In genomic region chr1:221565718-221566117, GRCh38 we compare ENCODE assay signal across 35 cellular contexts.
A peak's percentile ranks its signal among the peaks of the same experiment; 100 is the strongest.
DNase-seq lines count a peak whose midpoint lies in the region; ATAC-seq and TF ChIP-seq lines count a peak whose summit lies in the region.
"Had no signal": no experiment of that assay in that cellular context is flagged by ENCODE, and none has a peak within 500 bp of the region (broad histone marks: within the 10 kb centered on the region; RNA-seq: fewer than 3 reads in every experiment).

No MANE protein-coding gene starts in this region.

- H3K4me1 ChIP-seq in right cardiac atrium (ENCODE audit: control insufficient read depth, insufficient read depth, low read length) = peaks cover 2% of the 10 kb centered on the region

- TF ChIP-seq CTCF in SU-DHL-6 (IDR thresholded peaks at IDR 0.05; ENCODE audit: insufficient read depth, low read length, poor library complexity, severe bottlenecking) = no peak

- ATAC-seq in GM18867 (IDR thresholded peaks at IDR 0.05; ENCODE audit: unreplicated experiment) (peak; percentile 50), HG03432 (IDR thresholded peaks at IDR 0.05; ENCODE audit: unreplicated experiment) (peak; percentile 53), right cardiac atrium (peak; percentile 78 to 80), GM21526 (IDR thresholded peaks at IDR 0.05; ENCODE audit: low FRiP score, unreplicated experiment) (no peak), HG02623 (IDR thresholded peaks at IDR 0.05; ENCODE audit: unreplicated experiment) (no peak)
- ATAC-seq: activated CD4-positive, alpha-beta T cell treated with anti-CD3 and anti-CD28 coated beads for 36 hours; activated CD8-positive, alpha-beta T cell treated with anti-CD3 and anti-CD28 coated beads, Interleukin-2, amount 10 ng/mL, durations not matched to agents 7 days and 5 days; body of pancreas; esophagus mucosa; K562; lower lobe of right lung; naive thymus-derived CD8-positive, alpha-beta T cell; stimulated activated naive CD8-positive, alpha-beta T cell treated with anti-CD3 and anti-CD28 coated beads, Interleukin-15, Interleukin-2, amounts not matched to agents 100 U/mL and 50 U/mL, for 24 hours had no signal

- 51% methylated on average over 5 of the region's 5 CpGs for WGBS in right cardiac atrium

- H3K36me3 ChIP-seq in SU-DHL-6 (ENCODE audit: low read length) = no peaks in the 10 kb centered on the region
- H3K36me3 ChIP-seq: adrenal gland; BLaER1 treated with 17β-estradiol and CSF1 and Interleukin-3, amounts not matched to agents 10 nM and 100 nM; lower lobe of right lung had no signal

- H3K79me2 ChIP-seq in SU-DHL-6 (ENCODE audit: insufficient read depth, low read length) = no peaks in the 10 kb centered on the region

- no peak overlapping the region for H3K9ac ChIP-seq in SU-DHL-6 (ENCODE audit: low read length)
- H3K9ac ChIP-seq: BLaER1 treated with 17β-estradiol and CSF1 and Interleukin-3, amounts not matched to agents 10 nM and 100 nM; SK-N-SH had no signal

- peak overlapping the region; percentile 53 for H2AFZ ChIP-seq in SU-DHL-6 (ENCODE audit: low read depth, low read length, severe bottlenecking)

- H3K27me3 ChIP-seq in SU-DHL-6 (ENCODE audit: low read length) (no peaks in the 10 kb centered on the region), right cardiac atrium (ENCODE audit: control insufficient read depth, insufficient read depth) (no peaks in the 10 kb centered on the region)
- H3K27me3 ChIP-seq: adrenal gland; BLaER1 treated with 17β-estradiol and CSF1 and Interleukin-3, amounts not matched to agents 10 nM and 100 nM; body of pancreas had no signal

- H3K9me3 ChIP-seq in SU-DHL-6 (ENCODE audit: insufficient read depth, low read length) = no peaks in the 10 kb centered on the region
- no peaks in the 10 kb centered on the region for H3K9me3 ChIP-seq in right cardiac atrium (ENCODE audit: control insufficient read depth, low read length)
- H3K9me3 ChIP-seq: adrenal gland, body of pancreas, lower lobe of right lung, SK-N-SH had no signal

- H3K27ac ChIP-seq in SU-DHL-6 (ENCODE audit: low read depth, low read length) (no peak overlapping the region), right cardiac atrium (ENCODE audit: low read length) (peak overlapping the region; percentile 25)
- H3K27ac ChIP-seq: adrenal gland; BLaER1 treated with 17β-estradiol and CSF1 and Interleukin-3, amounts not matched to agents 10 nM and 100 nM; body of pancreas; lower lobe of right lung; RWPE1 had no signal

- H3K9me2 ChIP-seq in SU-DHL-6 (replicated peaks; ENCODE audit: insufficient read depth, low read length) = no peaks in the 10 kb centered on the region
- H3K9me2 ChIP-seq: SK-N-SH had no signal

- peak overlapping the region; percentile 21 for H3K4me2 ChIP-seq in SU-DHL-6 (ENCODE audit: low read depth, low read length, poor library complexity, severe bottlenecking)
- H3K4me2 ChIP-seq: BLaER1 treated with 17β-estradiol and CSF1 and Interleukin-3, amounts not matched to agents 10 nM and 100 nM; SK-N-SH had no signal

- intact Hi-C loops in right cardiac atrium (cut with DNase I) = no loop called here

- H3F3A ChIP-seq in SU-DHL-6 (ENCODE audit: insufficient read depth) = no peaks in the 10 kb centered on the region

- H3K4me3 ChIP-seq in SU-DHL-6 (ENCODE audit: insufficient read depth, low read length, poor library complexity, severe bottlenecking) (no peak overlapping the region), right cardiac atrium (ENCODE audit: low read length) (no peak overlapping the region)
- H3K4me3 ChIP-seq: adrenal gland; BLaER1 treated with 17β-estradiol and CSF1 and Interleukin-3, amounts not matched to agents 10 nM and 100 nM; body of pancreas; K562; lower lobe of right lung had no signal

- DNase-seq in right cardiac atrium (peak in 1 of 3 donors; percentile 42), amygdala (lab: John Stamatoyannopoulos, UW) (no peak), G401 (ENCODE audit: low spot score) (no peak)
- DNase-seq: activated CD4-positive, alpha-beta T cell treated with anti-CD3 and anti-CD28 coated beads for 36 hours; activated CD8-positive, alpha-beta T cell treated with anti-CD3 and anti-CD28 coated beads, Interleukin-2, amount 10 ng/mL, durations not matched to agents 7 days and 5 days; activated naive CD4-positive, alpha-beta T cell treated with anti-CD3 and anti-CD28 coated beads for 36 hours; adrenal gland; body of pancreas; cerebellar nuclear complex; dermis blood vessel endothelial cell; DMS79; GDM1; GOT3; head of caudate nucleus; HFFc6; lower lobe of right lung; midbrain; naive thymus-derived CD8-positive, alpha-beta T cell; NCI-H2029 treated with DMSO at 0.1 percent for 48 hours; NCI-H524; occipital lobe; SK-N-SH; small intestine; stimulated activated CD4-positive, alpha-beta T cell treated with anti-CD3 and anti-CD28 coated beads, Interleukin-1b, Interleukin-23, amount 100 ng/mL, for 48 hours; stimulated activated naive CD8-positive, alpha-beta T cell treated with anti-CD3 and anti-CD28 coated beads, Interleukin-15, Interleukin-2, amounts not matched to agents 100 U/mL and 50 U/mL, for 24 hours; T-helper 2 cell had no signal

- in situ Hi-C loops in G401 (cut with HindIII; ENCODE audit: low sequenced_read_pairs) = no loop called here

- H4K20me1 ChIP-seq in SU-DHL-6 (ENCODE audit: low read depth, low read length) = no peaks in the 10 kb centered on the region
- H4K20me1 ChIP-seq: BLaER1 treated with 17β-estradiol and CSF1 and Interleukin-3, amounts not matched to agents 10 nM and 100 nM had no signal

Comparison
In these comparisons a context has a peak if more than half of its experiments do, and no peak if none do; other contexts are left out.
1. ATAC-seq: peak in GM18867 (single experiment), HG03432 (single experiment) and right cardiac atrium (2 of 2); none in GM21526 (single experiment) and HG02623 (single experiment).